Comparison of ENCODE assay signal across 1 cellular context in the genomic region with DNA sequence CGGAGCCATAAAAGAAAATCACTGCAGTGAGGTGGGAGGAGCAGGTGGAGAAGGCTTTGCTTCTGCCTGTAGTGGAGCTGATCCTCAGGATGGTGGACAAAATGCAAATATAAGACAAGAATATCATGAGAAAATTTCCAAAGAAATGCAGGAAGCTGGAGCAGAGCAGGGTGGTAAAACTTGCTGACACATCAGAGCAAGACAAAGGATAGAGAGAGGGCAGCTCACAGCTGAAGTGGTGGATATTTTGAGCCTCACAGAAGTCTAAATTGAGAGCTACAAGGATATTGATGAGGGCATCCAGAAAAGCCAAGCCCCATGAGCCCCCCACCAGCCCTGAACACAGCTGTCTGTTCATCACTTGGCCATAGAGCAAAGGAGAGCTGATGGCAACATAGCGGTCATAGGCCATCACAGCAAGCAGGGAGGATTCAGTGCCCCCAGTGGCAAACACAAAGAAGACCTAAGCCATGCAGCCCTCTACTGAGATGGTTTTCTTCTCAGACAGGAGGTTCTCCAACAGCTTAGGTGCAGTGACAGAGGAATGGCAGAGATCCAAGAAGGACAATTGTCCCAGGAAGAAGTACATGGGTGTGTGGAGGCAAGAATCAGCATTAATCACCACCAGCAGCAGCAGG.
TF ChIP-seq lines count a peak whose summit lies in the region.

No MANE protein-coding gene starts in this region.

TF ChIP-seq in WTC11, 78 proteins besides CTCF, POLR2A, EP300 and RAD21 (continued from another document):
- TF ChIP-seq, protein P1, sequence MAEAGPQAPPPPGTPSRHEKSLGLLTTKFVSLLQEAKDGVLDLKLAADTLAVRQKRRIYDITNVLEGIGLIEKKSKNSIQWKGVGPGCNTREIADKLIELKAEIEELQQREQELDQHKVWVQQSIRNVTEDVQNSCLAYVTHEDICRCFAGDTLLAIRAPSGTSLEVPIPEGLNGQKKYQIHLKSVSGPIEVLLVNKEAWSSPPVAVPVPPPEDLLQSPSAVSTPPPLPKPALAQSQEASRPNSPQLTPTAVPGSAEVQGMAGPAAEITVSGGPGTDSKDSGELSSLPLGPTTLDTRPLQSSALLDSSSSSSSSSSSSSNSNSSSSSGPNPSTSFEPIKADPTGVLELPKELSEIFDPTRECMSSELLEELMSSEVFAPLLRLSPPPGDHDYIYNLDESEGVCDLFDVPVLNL (CRISPR knock-in tag; IDR thresholded peaks at IDR 0.05; ENCODE audit: borderline replicate concordance, low read depth) = no peak
- TF ChIP-seq, protein P2, sequence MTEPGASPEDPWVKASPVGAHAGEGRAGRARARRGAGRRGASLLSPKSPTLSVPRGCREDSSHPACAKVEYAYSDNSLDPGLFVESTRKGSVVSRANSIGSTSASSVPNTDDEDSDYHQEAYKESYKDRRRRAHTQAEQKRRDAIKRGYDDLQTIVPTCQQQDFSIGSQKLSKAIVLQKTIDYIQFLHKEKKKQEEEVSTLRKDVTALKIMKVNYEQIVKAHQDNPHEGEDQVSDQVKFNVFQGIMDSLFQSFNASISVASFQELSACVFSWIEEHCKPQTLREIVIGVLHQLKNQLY (CRISPR knock-in tag; IDR thresholded peaks at IDR 0.05) = no peak
- TF ChIP-seq NR1H2 (CRISPR knock-in tag; IDR thresholded peaks at IDR 0.05) (no peak), SP1 (CRISPR knock-in tag; conservative IDR thresholded peaks at IDR 0.05) (no peak), ZNF396 (CRISPR knock-in tag; IDR thresholded peaks at IDR 0.05; ENCODE audit: borderline replicate concordance) (no peak), ATF1 (CRISPR knock-in tag; IDR thresholded peaks at IDR 0.05) (no peak), EMX1 (CRISPR knock-in tag; IDR thresholded peaks at IDR 0.05) (no peak), ZNF219 (CRISPR knock-in tag; IDR thresholded peaks at IDR 0.05; ENCODE audit: borderline replicate concordance) (no peak), RORB (CRISPR knock-in tag; IDR thresholded peaks at IDR 0.05) (no peak), IRF2 (CRISPR knock-in tag; IDR thresholded peaks at IDR 0.05; ENCODE audit: borderline replicate concordance, low read depth) (no peak)
- TF ChIP-seq, protein P3, sequence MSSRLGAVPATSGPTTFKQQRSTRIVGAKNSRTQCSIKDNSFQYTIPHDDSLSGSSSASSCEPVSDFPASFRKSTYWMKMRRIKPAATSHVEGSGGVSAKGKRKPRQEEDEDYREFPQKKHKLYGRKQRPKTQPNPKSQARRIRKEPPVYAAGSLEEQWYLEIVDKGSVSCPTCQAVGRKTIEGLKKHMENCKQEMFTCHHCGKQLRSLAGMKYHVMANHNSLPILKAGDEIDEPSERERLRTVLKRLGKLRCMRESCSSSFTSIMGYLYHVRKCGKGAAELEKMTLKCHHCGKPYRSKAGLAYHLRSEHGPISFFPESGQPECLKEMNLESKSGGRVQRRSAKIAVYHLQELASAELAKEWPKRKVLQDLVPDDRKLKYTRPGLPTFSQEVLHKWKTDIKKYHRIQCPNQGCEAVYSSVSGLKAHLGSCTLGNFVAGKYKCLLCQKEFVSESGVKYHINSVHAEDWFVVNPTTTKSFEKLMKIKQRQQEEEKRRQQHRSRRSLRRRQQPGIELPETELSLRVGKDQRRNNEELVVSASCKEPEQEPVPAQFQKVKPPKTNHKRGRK (CRISPR knock-in tag; IDR thresholded peaks at IDR 0.05; ENCODE audit: borderline replicate concordance) = no peak
- TF ChIP-seq, protein P4, sequence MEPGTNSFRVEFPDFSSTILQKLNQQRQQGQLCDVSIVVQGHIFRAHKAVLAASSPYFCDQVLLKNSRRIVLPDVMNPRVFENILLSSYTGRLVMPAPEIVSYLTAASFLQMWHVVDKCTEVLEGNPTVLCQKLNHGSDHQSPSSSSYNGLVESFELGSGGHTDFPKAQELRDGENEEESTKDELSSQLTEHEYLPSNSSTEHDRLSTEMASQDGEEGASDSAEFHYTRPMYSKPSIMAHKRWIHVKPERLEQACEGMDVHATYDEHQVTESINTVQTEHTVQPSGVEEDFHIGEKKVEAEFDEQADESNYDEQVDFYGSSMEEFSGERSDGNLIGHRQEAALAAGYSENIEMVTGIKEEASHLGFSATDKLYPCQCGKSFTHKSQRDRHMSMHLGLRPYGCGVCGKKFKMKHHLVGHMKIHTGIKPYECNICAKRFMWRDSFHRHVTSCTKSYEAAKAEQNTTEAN (CRISPR knock-in tag; IDR thresholded peaks at IDR 0.05) = no peak
